Comparison of ENCODE assay signal across 17 cellular contexts in the genomic region with DNA sequence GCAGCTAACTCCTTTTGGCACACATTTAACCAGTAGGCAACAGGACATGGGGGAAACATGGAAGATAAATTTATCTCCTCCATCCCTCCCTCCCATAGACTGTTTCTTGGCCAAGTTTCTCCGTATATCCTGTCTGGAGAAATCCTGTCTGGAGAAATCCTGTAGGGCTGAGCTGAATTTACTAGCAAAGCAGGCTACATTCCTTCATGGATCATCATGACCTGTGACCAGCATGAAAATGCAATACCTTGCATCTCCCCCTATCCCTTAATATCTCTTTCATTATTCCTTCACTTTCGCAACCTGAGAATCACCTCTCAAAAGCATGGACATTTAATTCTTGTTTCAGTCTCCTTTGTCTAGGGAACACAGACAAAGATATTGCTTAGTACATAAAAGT.
DNase-seq lines count a peak whose midpoint lies in the region; ATAC-seq and TF ChIP-seq lines count a peak whose summit lies in the region.
"Had no signal": no experiment of that assay in that cellular context is flagged by ENCODE, and none has a peak within 500 bp of the region (broad histone marks: within the 10 kb centered on the region; RNA-seq: fewer than 3 reads in every experiment).

No MANE protein-coding gene starts in this region.

- H3K4me3 ChIP-seq in GM23248: peak overlapping the region; percentile 31; the same call in 1 of the 2 replicates
- H3K4me3 ChIP-seq in mesenchymal stem cell (ENCODE audit: insufficient read depth in 1 of 2, low read depth in 1 of 2, low read length in 2 of 2): no peak overlapping the region
- no peak overlapping the region for H3K4me3 ChIP-seq in smooth muscle cell
- H3K4me3 ChIP-seq: Peyer's patch had no signal

- H3K4me2 ChIP-seq in GM23248 (ENCODE audit: unreplicated experiment) (peak overlapping the region; percentile 61), mesenchymal stem cell (ENCODE audit: low read length, poor library complexity, severe bottlenecking) (no peak overlapping the region), smooth muscle cell (peak overlapping the region; percentile 58)
- H3K4me2 ChIP-seq: KMS-11 had no signal

- no peak overlapping the region for H2BK5ac ChIP-seq in mesenchymal stem cell (ENCODE audit: low read depth, low read length, poor library complexity, severe bottlenecking)

- H3K27ac ChIP-seq in GM23248 (peak overlapping the region; percentile 76), mesenchymal stem cell (ENCODE audit: low read length, poor library complexity, severe bottlenecking) (peak overlapping the region; percentile 30), smooth muscle cell (ENCODE audit: low read depth) (peak overlapping the region; percentile 34)
- H3K27ac ChIP-seq: KMS-11, Peyer's patch had no signal

- no peak overlapping the region for H3K4ac ChIP-seq in mesenchymal stem cell (ENCODE audit: low read depth in 1 of 2, low read length in 2 of 2)

- no peak overlapping the region for H2BK12ac ChIP-seq in mesenchymal stem cell (ENCODE audit: low read length in 2 of 2)

- H2BK15ac ChIP-seq in mesenchymal stem cell (ENCODE audit: low read depth, poor library complexity, severe bottlenecking): no peak overlapping the region

- TF ChIP-seq CTCF in smooth muscle cell (IDR thresholded peaks at IDR 0.05; ENCODE audit: borderline replicate concordance, insufficient read depth, poor library complexity, severe bottlenecking): no peak

- H3F3A ChIP-seq in GM23248 (ENCODE audit: insufficient read depth) (peaks cover 19% of the 10 kb centered on the region), smooth muscle cell (ENCODE audit: low read depth) (no peaks in the 10 kb centered on the region)

- H3K9me3 ChIP-seq in GM23248 (ENCODE audit: low read depth) (no peaks in the 10 kb centered on the region), mesenchymal stem cell (ENCODE audit: control insufficient read depth, low read length) (no peaks in the 10 kb centered on the region), smooth muscle cell (replicated peaks; ENCODE audit: low read depth) (no peaks in the 10 kb centered on the region)
- H3K9me3 ChIP-seq: Caco-2, Peyer's patch had no signal

- H3K9ac ChIP-seq in GM23248 (peak overlapping the region; percentile 29; the same call in 1 of the 2 replicates), mesenchymal stem cell (ENCODE audit: low read length) (no peak overlapping the region), smooth muscle cell (ENCODE audit: low read depth) (no peak overlapping the region)
- H3K9ac ChIP-seq: KMS-11 had no signal

- WGBS in GM23248 (ENCODE audit: low coverage in 1 of 2, low lambda C conversion rate in 2 of 2, missing lambda C conversion rate in 2 of 2), 2 experiments: 56 to 73% methylated on average over 2 of the region's 2 CpGs
- WGBS in mesenchymal stem cell: 96% methylated on average over 1 of the region's 2 CpGs
- WGBS in smooth muscle cell (ENCODE audit: low lambda C conversion rate): 71% methylated on average over 2 of the region's 2 CpGs

- H3K27me3 ChIP-seq in GM23248 (replicated peaks; ENCODE audit: insufficient read depth) (no peaks in the 10 kb centered on the region), mesenchymal stem cell (ENCODE audit: control insufficient read depth in 1 of 2, insufficient read depth in 1 of 2, low read length in 2 of 2) (no peaks in the 10 kb centered on the region), smooth muscle cell (ENCODE audit: low read depth) (no peaks in the 10 kb centered on the region)
- H3K27me3 ChIP-seq: Peyer's patch had no signal

- H3K4me1 ChIP-seq in GM23248 (ENCODE audit: insufficient read depth) (peaks cover 30% of the 10 kb centered on the region), mesenchymal stem cell (ENCODE audit: control insufficient read depth, insufficient read depth, low read depth, low read length) (no peaks in the 10 kb centered on the region), smooth muscle cell (ENCODE audit: low read depth) (no peaks in the 10 kb centered on the region)
- H3K4me1 ChIP-seq: Caco-2, Peyer's patch had no signal

- H3K36me3 ChIP-seq in GM23248 (ENCODE audit: low read depth) (no peaks in the 10 kb centered on the region), mesenchymal stem cell (ENCODE audit: control insufficient read depth in 1 of 2, insufficient read depth in 2 of 2, low read depth in 1 of 2, low read length in 2 of 2) (no peaks in the 10 kb centered on the region), smooth muscle cell (ENCODE audit: low read depth) (no peaks in the 10 kb centered on the region)
- H3K36me3 ChIP-seq: Peyer's patch had no signal

- DNase-seq in GM23248 (peak; percentile 48), amniotic epithelial cell (ENCODE audit: low read depth) (peak; percentile 14), mesenchymal stem cell (peak; percentile 5), smooth muscle cell (lab: John Stamatoyannopoulos, UW; ENCODE audit: unreplicated experiment) (no peak), DMS114 treated with DMSO at 0.1 percent for 48 hours (lab: John Stamatoyannopoulos, UW; ENCODE audit: unreplicated experiment) (no peak), NOMO-1 treated with dmso at 0.1 percent for 144 hours (lab: John Stamatoyannopoulos, UW; ENCODE audit: unreplicated experiment) (no peak), NCI-H2196 treated with DMSO at 0.1 percent for 48 hours (lab: John Stamatoyannopoulos, UW; ENCODE audit: unreplicated experiment) (no peak)
- DNase-seq: Caco-2; CD4-positive, alpha-beta T cell; DMS153; NCI-H1417 treated with DMSO at 0.1 percent for 48 hours; NCI-H1930; NCI-H446; NCI-H526 treated with DMSO at 0.1 percent for 48 hours; Peyer's patch had no signal

- H2AFZ ChIP-seq in GM23248 (peak overlapping the region; percentile 43; the same call in 1 of the 2 replicates), mesenchymal stem cell (ENCODE audit: low read depth, low read length) (no peak overlapping the region), smooth muscle cell (ENCODE audit: low read depth) (no peak overlapping the region)

- no peak for ATAC-seq in HG02973 (IDR thresholded peaks at IDR 0.05; ENCODE audit: unreplicated experiment)

- no peak overlapping the region for H3K14ac ChIP-seq in mesenchymal stem cell (ENCODE audit: low read length in 2 of 2)

- H2BK120ac ChIP-seq in mesenchymal stem cell (ENCODE audit: low read depth, low read length): no peak overlapping the region

- in situ Hi-C loops in GM23248 (cut with MboI): no loop called here

- H3K9me2 ChIP-seq in GM23248 (ENCODE audit: insufficient read depth): no peaks in the 10 kb centered on the region

- H3K79me2 ChIP-seq in GM23248 (ENCODE audit: insufficient read depth) (no peaks in the 10 kb centered on the region), smooth muscle cell (ENCODE audit: low read depth) (no peaks in the 10 kb centered on the region)

- H2AK5ac ChIP-seq in mesenchymal stem cell (ENCODE audit: low read length, severe bottlenecking): peak overlapping the region; percentile 7

- H4K20me1 ChIP-seq in GM23248 (ENCODE audit: insufficient read depth) (no peaks in the 10 kb centered on the region), smooth muscle cell (ENCODE audit: low read depth) (no peaks in the 10 kb centered on the region)

- no peak overlapping the region for H4K8ac ChIP-seq in mesenchymal stem cell (ENCODE audit: low read length)

- H4K91ac ChIP-seq in mesenchymal stem cell (ENCODE audit: low read length): no peak overlapping the region

- H3K23ac ChIP-seq in mesenchymal stem cell (ENCODE audit: low read length in 2 of 2): no peak overlapping the region

- no peak overlapping the region for H3K18ac ChIP-seq in mesenchymal stem cell (ENCODE audit: low read depth in 1 of 2, low read length in 2 of 2)

- no peaks in the 10 kb centered on the region for H3K79me1 ChIP-seq in mesenchymal stem cell (replicated peaks; ENCODE audit: low read length, poor library complexity, severe bottlenecking)

Comparison
In these comparisons a context has a peak if more than half of its experiments do, and no peak if none do; other contexts are left out.
1. DNase-seq: peak in GM23248 (single experiment), amniotic epithelial cell (single experiment) and mesenchymal stem cell (single experiment); none in smooth muscle cell (single experiment), DMS114 treated with DMSO at 0.1 percent for 48 hours (single experiment), NOMO-1 treated with dmso at 0.1 percent for 144 hours (single experiment) and NCI-H2196 treated with DMSO at 0.1 percent for 48 hours (single experiment).
2. Peak in every context shown above with its lines, with median percentiles within 50 percentile points of each other: H3K27ac ChIP-seq.